8 cellular contexts compared by ENCODE assay signal in the genomic region with DNA sequence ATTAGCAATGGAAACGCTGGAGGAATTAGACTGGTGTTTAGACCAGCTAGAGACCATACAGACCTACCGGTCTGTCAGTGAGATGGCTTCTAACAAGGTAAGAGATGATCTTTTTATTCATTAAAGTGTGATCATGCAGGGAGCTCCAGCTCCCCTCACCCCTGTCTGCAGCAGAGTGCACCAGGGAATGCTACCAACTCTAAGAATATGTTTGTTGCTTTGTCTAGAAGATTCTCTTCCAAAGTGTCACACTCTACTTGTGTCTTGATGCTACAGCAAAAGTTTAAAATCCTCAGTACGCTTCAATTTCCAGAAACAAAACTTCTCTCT.
DNase-seq lines count a peak whose midpoint lies in the region; ATAC-seq and TF ChIP-seq lines count a peak whose summit lies in the region.

No MANE protein-coding gene starts in this region.

- intact Hi-C loops in activated CD8-positive, alpha-beta T cell treated with anti-CD3 and anti-CD28 coated beads for 36 hours (cut with micrococcal nuclease), result loop anchor here (2.0 kb wide), 1 partner anchor 112 kb away; no protein-coding TSS in a partner anchor
- intact Hi-C loops in right cardiac atrium (cut with DNase I), result loop anchor here (5.0 to 10.0 kb wide), 4 partner anchors 60 to 112 kb away; no protein-coding TSS in a partner anchor

- POLR2A ChIA-PET in activated CD8-positive, alpha-beta T cell treated with anti-CD3 and anti-CD28 coated beads for 36 hours (lab: Charles Lee), result interaction anchor here (0.7 to 7.2 kb wide), 17 partner anchors 8 to 112 kb away, joined by 3 to 69 read pairs (median 7); no protein-coding TSS in a partner anchor

- ATAC-seq in GM19455 (IDR thresholded peaks at IDR 0.05; ENCODE audit: unreplicated experiment) (peak; percentile 3), right cardiac atrium (peak; percentile 3 to 5)
- no peak for ATAC-seq in activated CD8-positive, alpha-beta T cell treated with anti-CD3 and anti-CD28 coated beads for 36 hours

- no peaks in the 10 kb centered on the region for H3K27me3 Mint-ChIP-seq in activated CD8-positive, alpha-beta T cell treated with anti-CD3 and anti-CD28 coated beads for 36 hours

- peaks cover 11% of the 10 kb centered on the region for H3K4me1 ChIP-seq in right cardiac atrium (ENCODE audit: control insufficient read depth, insufficient read depth, low read length)

- WGBS in right cardiac atrium, result 1% methylated on average over 3 of the region's 3 CpGs

- H3K9me3 Mint-ChIP-seq in activated CD8-positive, alpha-beta T cell treated with anti-CD3 and anti-CD28 coated beads for 36 hours, result no peaks in the 10 kb centered on the region

- H3K27me3 ChIP-seq in right cardiac atrium (ENCODE audit: control insufficient read depth, insufficient read depth), result no peaks in the 10 kb centered on the region

- no peak for DNase-seq in activated CD8-positive, alpha-beta T cell treated with anti-CD3 and anti-CD28 coated beads for 36 hours
- no peak for DNase-seq in right cardiac atrium
- no peak for DNase-seq in NCI-H526 (lab: John Stamatoyannopoulos, UW)
- no peak for DNase-seq in HuH-7 (ENCODE audit: low spot score)
- no peak for DNase-seq in C1 segment of cervical spinal cord (lab: John Stamatoyannopoulos, UW)
- DNase-seq in COLO668 (lab: John Stamatoyannopoulos, UW; ENCODE audit: unreplicated experiment), result no peak

- peaks cover 47% of the 10 kb centered on the region for H3K36me3 Mint-ChIP-seq in activated CD8-positive, alpha-beta T cell treated with anti-CD3 and anti-CD28 coated beads for 36 hours (ENCODE audit: low read depth)

- CTCF ChIA-PET in activated CD8-positive, alpha-beta T cell treated with anti-CD3 and anti-CD28 coated beads for 36 hours (lab: Charles Lee), result interaction anchor here (0.6 to 4.8 kb wide), 23 partner anchors 9 to 1096 kb away, joined by 3 to 46 read pairs (median 5); no protein-coding TSS in a partner anchor

- H3K4me1 Mint-ChIP-seq in activated CD8-positive, alpha-beta T cell treated with anti-CD3 and anti-CD28 coated beads for 36 hours (ENCODE audit: low read depth), result peaks cover 50% of the 10 kb centered on the region

- peak overlapping the region; percentile 85 for H3K4me3 ChIP-seq in right cardiac atrium (ENCODE audit: low read length)
- H3K4me3 ChIP-seq in skin epidermis, result peak overlapping the region; percentile 25 to 54 (median 46)

- no peaks in the 10 kb centered on the region for H3K9me3 ChIP-seq in right cardiac atrium (ENCODE audit: control insufficient read depth, low read length)

- H3K27ac Mint-ChIP-seq in activated CD8-positive, alpha-beta T cell treated with anti-CD3 and anti-CD28 coated beads for 36 hours, result peak overlapping the region; percentile 98

- peak overlapping the region; percentile 99 for H3K4me3 Mint-ChIP-seq in activated CD8-positive, alpha-beta T cell treated with anti-CD3 and anti-CD28 coated beads for 36 hours

- peak overlapping the region; percentile 55 for H3K27ac ChIP-seq in right cardiac atrium (ENCODE audit: low read length)
- peak overlapping the region in 20 of 21 experiments; percentile 55 to 94 (median 85) for H3K27ac ChIP-seq in skin epidermis

- no peak for TF ChIP-seq CTCF in activated CD8-positive, alpha-beta T cell treated with anti-CD3 and anti-CD28 coated beads for 36 hours (IDR thresholded peaks at IDR 0.05)
